ENCODE assay signal across 8 cellular contexts in the genomic region with DNA sequence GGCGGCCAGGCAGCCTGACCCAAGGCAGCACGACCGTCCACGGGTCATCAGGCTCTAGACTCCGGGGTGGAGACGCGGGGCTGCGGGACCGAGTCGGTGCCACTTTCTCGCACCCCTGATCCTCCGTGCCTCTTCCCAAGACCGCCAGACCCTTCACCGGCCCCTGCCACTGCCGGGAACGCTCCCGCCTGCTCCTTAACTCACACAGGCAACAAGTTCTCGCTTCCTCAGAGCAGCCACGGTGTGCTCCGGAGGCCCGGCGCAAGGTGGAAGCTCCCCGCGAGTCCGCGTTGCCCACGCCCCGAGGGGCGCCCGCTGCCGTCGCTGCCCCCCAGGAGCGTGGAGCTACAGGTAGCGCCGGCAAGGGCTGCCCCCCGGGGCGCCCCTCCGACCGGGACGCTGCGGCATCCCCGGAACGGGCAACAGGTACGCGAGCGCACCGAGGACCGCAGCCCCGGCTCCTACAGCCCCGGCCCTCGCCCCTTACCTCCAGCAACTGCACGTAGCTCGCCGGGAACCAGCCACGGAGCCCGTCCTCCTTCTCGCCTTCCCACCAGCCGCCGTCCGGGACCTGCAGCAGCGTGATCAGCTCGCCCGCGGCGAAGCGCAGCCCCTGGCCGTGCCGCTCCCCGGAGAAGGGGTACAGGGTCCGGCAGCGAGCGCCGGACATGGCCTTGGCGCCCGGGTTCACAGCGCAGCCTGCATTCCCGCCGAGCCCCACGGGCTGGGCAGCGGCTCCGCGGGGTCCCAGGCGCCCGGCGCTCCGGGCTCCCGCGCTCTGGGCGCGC. TPM values are rescaled to one million over a fixed set of nuclear protein-coding genes. Genes with fewer than 3 reads are reported as not detected.
DNase-seq lines count a peak whose midpoint lies in the region; ATAC-seq and TF ChIP-seq lines count a peak whose summit lies in the region.

No MANE protein-coding gene starts in this region.

- intact Hi-C loops in prostate gland (cut with DNase I): no loop called here

- peak; percentile 18 for ATAC-seq in GM18499 (IDR thresholded peaks at IDR 0.05; ENCODE audit: insufficient read depth, unreplicated experiment)

- in situ Hi-C loops in KBM-7 (cut with MboI; ENCODE audit: low pct_unique_long_range_greater_than_20kb, low sequenced_read_pairs): no loop called here

- peaks cover 2% of the 10 kb centered on the region for H3K36me3 Mint-ChIP-seq in T-helper 2 cell treated with Interferon-gamma antibody and Interleukin-4, amounts not matched to agents 5 μg/mL and 100 μg/mL, for 36 hours (ENCODE audit: low read depth)

- no peak overlapping the region for H3K4me3 Mint-ChIP-seq in T-helper 2 cell treated with Interferon-gamma antibody and Interleukin-4, amounts not matched to agents 5 μg/mL and 100 μg/mL, for 36 hours

- TF ChIP-seq POLR2A in prostate gland (IDR thresholded peaks at IDR 0.05): no peak
- no peak for TF ChIP-seq POLR2A in erythroblast (IDR thresholded peaks at IDR 0.05; ENCODE audit: low read length)

- H3K4me3 ChIP-seq in foreskin fibroblast (ENCODE audit: low read depth in 1 of 2, low read length in 2 of 2) (peak overlapping the region; percentile 56 to 61), prostate gland (peak overlapping the region; percentile 49 to 67)

- no peaks in the 10 kb centered on the region for H3K9me3 ChIP-seq in prostate gland

- DNase-seq in KBM-7: peak; percentile 25
- peak in 1 of 2 donors; percentile 14 for DNase-seq in foreskin fibroblast
- no peak for DNase-seq in prostate gland (ENCODE audit: low spot score)
- no peak for DNase-seq in T-helper 2 cell treated with Interferon-gamma antibody and Interleukin-4, amounts not matched to agents 5 μg/mL and 100 μg/mL, for 36 hours (ENCODE audit: low spot score)
- DNase-seq in erythroblast (lab: John Stamatoyannopoulos, UW): no peak
- no peak for DNase-seq in NCI-H510A treated with DMSO at 0.1 percent for 48 hours (lab: John Stamatoyannopoulos, UW)
- DNase-seq in COLO668 (lab: John Stamatoyannopoulos, UW; ENCODE audit: unreplicated experiment): no peak

- H3K27me3 ChIP-seq in prostate gland (replicated peaks; ENCODE audit: insufficient read depth): no peaks in the 10 kb centered on the region

- H3K36me3 ChIP-seq in prostate gland: no peaks in the 10 kb centered on the region

- WGBS in prostate gland: 3% methylated on average over 46 of the region's 90 CpGs

- no peak overlapping the region for H3K27ac Mint-ChIP-seq in T-helper 2 cell treated with Interferon-gamma antibody and Interleukin-4, amounts not matched to agents 5 μg/mL and 100 μg/mL, for 36 hours

- H3K27ac ChIP-seq in prostate gland: peak overlapping the region; percentile 43 to 47

- H3K9me3 Mint-ChIP-seq in T-helper 2 cell treated with Interferon-gamma antibody and Interleukin-4, amounts not matched to agents 5 μg/mL and 100 μg/mL, for 36 hours: peaks cover 31% of the 10 kb centered on the region

- peaks cover 25% of the 10 kb centered on the region for H3K27me3 Mint-ChIP-seq in T-helper 2 cell treated with Interferon-gamma antibody and Interleukin-4, amounts not matched to agents 5 μg/mL and 100 μg/mL, for 36 hours (ENCODE audit: low read depth)

- TF ChIP-seq CTCF in foreskin fibroblast (IDR thresholded peaks at IDR 0.05; ENCODE audit: low read depth, low read length) (no peak), prostate gland (IDR thresholded peaks at IDR 0.05) (no peak)

- no peaks in the 10 kb centered on the region for H3K4me1 ChIP-seq in prostate gland (replicated peaks)

- H3K4me1 Mint-ChIP-seq in T-helper 2 cell treated with Interferon-gamma antibody and Interleukin-4, amounts not matched to agents 5 μg/mL and 100 μg/mL, for 36 hours (ENCODE audit: low read depth): peaks cover 4% of the 10 kb centered on the region

RNA-seq across cellular contexts. Expression of a gene that starts 0.5 kb away (rescaled TPM):
- total RNA-seq in prostate gland: 100 to 1,000 TPM in 1 of 2 donors, 10 to 100 TPM in 1; 10.3 to 144 TPM
